7 cellular contexts compared by ENCODE assay signal in the genomic region with DNA sequence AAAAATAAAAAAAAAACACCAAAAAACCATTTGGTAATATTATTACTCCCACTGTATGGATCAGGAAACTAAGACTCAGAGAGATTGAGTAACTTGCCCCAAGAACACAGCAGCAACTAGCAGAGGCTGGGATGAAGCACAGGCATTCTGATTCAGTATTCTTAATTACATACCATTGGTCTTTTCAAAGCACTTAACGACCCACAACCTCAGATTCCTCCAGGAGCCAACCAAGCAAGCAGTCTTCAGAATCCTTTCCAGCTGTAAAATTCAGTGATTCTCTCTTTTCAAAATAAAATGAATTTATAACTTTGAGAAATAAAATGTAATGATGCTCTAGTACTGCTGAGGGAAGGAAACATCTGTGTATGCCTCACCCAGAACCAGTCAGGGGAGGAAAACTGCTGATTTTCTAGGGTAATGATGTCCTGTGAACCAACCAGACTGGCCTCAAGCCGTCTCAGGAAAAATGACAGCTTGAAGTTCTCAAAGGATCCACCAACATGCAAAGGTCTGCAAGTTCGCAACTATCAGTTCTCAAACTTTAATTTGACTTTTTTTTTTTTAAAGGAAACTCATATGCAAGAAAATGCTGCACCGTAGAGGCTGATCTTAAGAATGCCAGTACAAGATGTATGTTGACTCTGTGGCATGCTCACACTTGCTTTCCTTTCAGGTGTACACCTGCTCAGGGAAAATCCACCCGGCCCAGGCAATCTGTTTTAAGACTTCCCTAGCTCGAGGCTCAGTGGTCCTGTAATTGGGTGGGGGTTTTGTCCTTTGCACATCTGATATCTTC. TPM values are rescaled to one million over a fixed set of nuclear protein-coding genes. Genes with fewer than 3 reads are reported as not detected.
DNase-seq lines count a peak whose midpoint lies in the region; ATAC-seq and TF ChIP-seq lines count a peak whose summit lies in the region.

No MANE protein-coding gene starts in this region.

- H3K9me3 ChIP-seq in adrenal gland (replicated peaks in 1 of 3) (no peaks in the 10 kb centered on the region), endodermal cell (ENCODE audit: control insufficient read depth, low read length) (no peaks in the 10 kb centered on the region)

- DNase-seq in adrenal gland (no peak), medulla oblongata (ENCODE audit: extremely low spot score) (peak; percentile 41), NOMO-1 treated with DMSO at 0.1 percent for 48 hours (lab: John Stamatoyannopoulos, UW; ENCODE audit: unreplicated experiment) (no peak), endodermal cell (no peak)

- 41 to 48% (median 47%) methylated on average over 6 of the region's 6 CpGs for WGBS in adrenal gland, 4 donors
- WGBS in endodermal cell (ENCODE audit: insufficient coverage in 1 of 2, insufficient read length in 1 of 2), 2 experiments = 85 to 92% methylated on average over 4 to 6 of the region's 6 CpGs

- TF ChIP-seq POLR2A in adrenal gland (IDR thresholded peaks at IDR 0.05) = no peak

- peaks cover 57 to 93% of the 10 kb centered on the region in 2 donors for H3K4me1 ChIP-seq in adrenal gland (replicated peaks in 1 of 2)
- peaks cover 13% of the 10 kb centered on the region for H3K4me1 ChIP-seq in endodermal cell (ENCODE audit: control insufficient read depth, insufficient read depth, low read length)

- peaks cover 31% of the 10 kb centered on the region for H3K4me1 Mint-ChIP-seq in endodermal cell

- peak overlapping the region; percentile 61 to 99 (median 84) for H3K27ac ChIP-seq in adrenal gland
- no peak overlapping the region for H3K27ac ChIP-seq in endodermal cell (ENCODE audit: low read depth, low read length)

- H3K9ac ChIP-seq in endodermal cell (ENCODE audit: extremely low read depth, low read length, poor library complexity, severe bottlenecking) = no peak overlapping the region

- H3K36me3 ChIP-seq in adrenal gland (replicated peaks in 1 of 2) (no peaks in the 10 kb centered on the region), endodermal cell (ENCODE audit: control insufficient read depth, insufficient read depth, low read length) (no peaks in the 10 kb centered on the region)

- no peaks in the 10 kb centered on the region for H3K27me3 ChIP-seq in adrenal gland
- H3K27me3 ChIP-seq in endodermal cell (ENCODE audit: control insufficient read depth, insufficient read depth, low read length, poor library complexity, severe bottlenecking) = no peaks in the 10 kb centered on the region

- no peaks in the 10 kb centered on the region for H3K36me3 Mint-ChIP-seq in endodermal cell (ENCODE audit: low read depth)

- no peak overlapping the region for H3K27ac Mint-ChIP-seq in endodermal cell

- H3K4me3 Mint-ChIP-seq in endodermal cell = no peak overlapping the region

- H3K9me3 Mint-ChIP-seq in endodermal cell = no peaks in the 10 kb centered on the region

- no peaks in the 10 kb centered on the region for H3K27me3 Mint-ChIP-seq in endodermal cell (ENCODE audit: insufficient read depth)

- TF ChIP-seq CTCF in adrenal gland (IDR thresholded peaks at IDR 0.05) (no peak), endodermal cell (conservative IDR thresholded peaks at IDR 0.05) (no peak)

- intact Hi-C loops in adrenal gland (cut with DNase I) = no loop called here

- H3K4me3 ChIP-seq in adrenal gland = peak overlapping the region in 1 of 4 donors; percentile 43
- H3K4me3 ChIP-seq in endodermal cell (ENCODE audit: low read length) = no peak overlapping the region

- ATAC-seq in GM18868 (IDR thresholded peaks at IDR 0.05; ENCODE audit: unreplicated experiment) (peak; percentile 13), HG02973 (IDR thresholded peaks at IDR 0.05; ENCODE audit: unreplicated experiment) (peak; percentile 1), GM18519 (IDR thresholded peaks at IDR 0.05; ENCODE audit: low FRiP score, unreplicated experiment) (no peak)

RNA-seq across cellular contexts. Expression of gene CUEDC1, which starts 9.0 kb away (rescaled TPM):
- 10 to 100 TPM; 23.9 to 47.3 (median 39.1) TPM for total RNA-seq in adrenal gland
- 10 to 100 TPM; 19.9 to 45.1 (median 40.1) TPM for polyA plus RNA-seq in adrenal gland
- total RNA-seq in endodermal cell = 10 to 100 TPM; 11.0 to 18.7 TPM
- 43.5 TPM for polyA plus RNA-seq in endodermal cell (2013, experiment 1 of 2)
- polyA plus RNA-seq in endodermal cell (2013, experiment 2 of 2) = 39.6 TPM

RNA-seq across cellular contexts. Expression of gene VEZF1, which starts 41.9 kb away (rescaled TPM):
- total RNA-seq in adrenal gland = 100 to 1,000 TPM in 1 of 8 donors, 10 to 100 TPM in 7; 56.2 to 105 (median 74.1) TPM
- polyA plus RNA-seq in adrenal gland = 10 to 100 TPM; 14.1 to 58.5 (median 23.1) TPM
- total RNA-seq in endodermal cell = 10 to 100 TPM; 50.3 to 59.3 TPM
- 143 TPM for polyA plus RNA-seq in endodermal cell (2013, experiment 1 of 2)
- 140 TPM for polyA plus RNA-seq in endodermal cell (2013, experiment 2 of 2)
